ENCODE assay signal across 1 cellular context in the genomic region with DNA sequence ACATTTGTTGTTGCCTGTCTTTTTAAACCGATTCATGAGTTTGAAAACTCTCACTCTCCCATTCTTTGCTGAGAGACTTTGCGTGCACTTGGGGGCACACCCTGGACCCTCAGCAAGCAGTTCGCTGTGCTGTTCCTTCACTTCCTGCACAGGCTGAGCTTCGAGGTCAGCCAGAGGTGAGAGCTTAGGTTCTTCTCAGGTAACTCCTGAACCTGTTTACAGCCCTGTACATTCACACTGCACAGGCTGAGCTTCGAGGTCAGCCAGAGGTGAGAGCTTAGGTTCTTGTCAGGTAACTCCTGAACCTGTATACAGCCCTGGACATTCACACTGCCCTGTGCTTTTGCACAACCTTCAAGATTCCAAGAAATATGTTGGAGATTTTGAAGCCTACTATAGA.
TF ChIP-seq lines count a peak whose summit lies in the region.

No MANE protein-coding gene starts in this region.

TF ChIP-seq in HCT116, 20 proteins besides CTCF, POLR2A, EP300 and RAD21 (continued from another document):
- TF ChIP-seq, protein P1, sequence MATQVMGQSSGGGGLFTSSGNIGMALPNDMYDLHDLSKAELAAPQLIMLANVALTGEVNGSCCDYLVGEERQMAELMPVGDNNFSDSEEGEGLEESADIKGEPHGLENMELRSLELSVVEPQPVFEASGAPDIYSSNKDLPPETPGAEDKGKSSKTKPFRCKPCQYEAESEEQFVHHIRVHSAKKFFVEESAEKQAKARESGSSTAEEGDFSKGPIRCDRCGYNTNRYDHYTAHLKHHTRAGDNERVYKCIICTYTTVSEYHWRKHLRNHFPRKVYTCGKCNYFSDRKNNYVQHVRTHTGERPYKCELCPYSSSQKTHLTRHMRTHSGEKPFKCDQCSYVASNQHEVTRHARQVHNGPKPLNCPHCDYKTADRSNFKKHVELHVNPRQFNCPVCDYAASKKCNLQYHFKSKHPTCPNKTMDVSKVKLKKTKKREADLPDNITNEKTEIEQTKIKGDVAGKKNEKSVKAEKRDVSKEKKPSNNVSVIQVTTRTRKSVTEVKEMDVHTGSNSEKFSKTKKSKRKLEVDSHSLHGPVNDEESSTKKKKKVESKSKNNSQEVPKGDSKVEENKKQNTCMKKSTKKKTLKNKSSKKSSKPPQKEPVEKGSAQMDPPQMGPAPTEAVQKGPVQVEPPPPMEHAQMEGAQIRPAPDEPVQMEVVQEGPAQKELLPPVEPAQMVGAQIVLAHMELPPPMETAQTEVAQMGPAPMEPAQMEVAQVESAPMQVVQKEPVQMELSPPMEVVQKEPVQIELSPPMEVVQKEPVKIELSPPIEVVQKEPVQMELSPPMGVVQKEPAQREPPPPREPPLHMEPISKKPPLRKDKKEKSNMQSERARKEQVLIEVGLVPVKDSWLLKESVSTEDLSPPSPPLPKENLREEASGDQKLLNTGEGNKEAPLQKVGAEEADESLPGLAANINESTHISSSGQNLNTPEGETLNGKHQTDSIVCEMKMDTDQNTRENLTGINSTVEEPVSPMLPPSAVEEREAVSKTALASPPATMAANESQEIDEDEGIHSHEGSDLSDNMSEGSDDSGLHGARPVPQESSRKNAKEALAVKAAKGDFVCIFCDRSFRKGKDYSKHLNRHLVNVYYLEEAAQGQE (IDR thresholded peaks at IDR 0.05; ENCODE audit: low read depth) = no peak
- TF ChIP-seq, protein P2, sequence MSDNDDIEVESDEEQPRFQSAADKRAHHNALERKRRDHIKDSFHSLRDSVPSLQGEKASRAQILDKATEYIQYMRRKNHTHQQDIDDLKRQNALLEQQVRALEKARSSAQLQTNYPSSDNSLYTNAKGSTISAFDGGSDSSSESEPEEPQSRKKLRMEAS (IDR thresholded peaks at IDR 0.05) = no peak
